ENCODE assay signal across 8 cellular contexts in the genomic region with DNA sequence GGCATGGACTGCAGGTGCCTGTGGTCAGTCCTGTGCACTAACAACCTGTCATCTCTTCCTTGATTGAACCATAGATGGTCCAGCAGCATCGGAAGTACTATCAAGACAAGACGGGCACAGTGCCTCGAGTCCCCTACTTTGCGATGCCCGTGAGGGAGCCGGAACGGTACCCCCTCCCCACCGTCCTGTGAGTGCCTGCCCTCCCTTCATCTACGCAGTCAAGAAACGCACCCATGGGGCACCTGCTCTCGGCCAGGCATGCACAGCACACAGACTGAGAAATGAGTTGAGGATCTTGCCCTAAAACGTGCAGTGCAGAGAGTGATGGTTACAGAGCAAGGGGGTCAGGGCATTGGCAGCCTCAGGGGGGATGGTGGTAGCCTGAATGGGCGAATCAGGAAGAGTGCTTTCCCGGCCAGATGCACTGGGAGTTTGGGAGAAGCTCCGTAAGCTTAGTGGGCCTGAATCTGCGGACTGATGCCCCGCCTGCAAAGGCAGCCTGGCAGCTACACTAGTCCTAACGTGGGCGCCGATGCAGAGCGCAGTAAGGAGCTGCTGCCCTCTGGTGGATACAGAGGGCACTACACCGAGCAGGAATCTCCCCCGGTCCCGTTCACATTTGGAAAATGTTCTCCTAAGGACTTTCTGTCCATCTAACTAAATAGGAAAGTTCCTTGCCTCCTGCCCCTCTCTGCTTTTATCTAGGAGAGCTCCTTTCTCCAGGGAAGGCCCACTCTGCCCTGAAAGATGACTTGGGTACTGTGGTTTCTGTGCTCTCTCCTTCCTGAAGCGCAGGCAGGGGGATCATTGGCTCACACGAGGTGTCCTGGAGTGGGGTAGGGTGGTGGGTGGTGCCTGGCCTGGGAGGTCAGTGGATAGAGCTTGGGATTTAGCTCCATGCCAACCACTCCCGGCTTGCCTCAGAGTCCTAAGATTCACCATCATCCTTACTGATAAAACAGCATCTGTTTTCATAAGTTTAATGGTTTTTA.
DNase-seq lines count a peak whose midpoint lies in the region; ATAC-seq, FAIRE-seq and TF ChIP-seq lines count a peak whose summit lies in the region.

No MANE protein-coding gene starts in this region.

- ATAC-seq in HG02840 (IDR thresholded peaks at IDR 0.05; ENCODE audit: low FRiP score, unreplicated experiment): no peak

- peaks cover 15% of the 10 kb centered on the region for H3K27me3 Mint-ChIP-seq in glutamatergic neuron (ENCODE audit: unreplicated experiment)

- peak; percentile 77 for DNase-seq in Daoy (ENCODE audit: low read depth)
- DNase-seq in SHP77 treated with DMSO at 0.1 percent for 48 hours (lab: John Stamatoyannopoulos, UW): peak; percentile 15
- peak; percentile 86 for DNase-seq in activated effector memory CD4-positive, alpha-beta T cell treated with anti-CD3 and anti-CD28 coated beads, Interleukin-2, amount 50 U/mL, for 16 hours
- peak; percentile 84 for DNase-seq in glutamatergic neuron
- DNase-seq in pons (ENCODE audit: low spot score): peak; percentile 14
- DNase-seq in urothelium cell line (ENCODE audit: low spot score): peak; percentile 90

- no peaks in the 10 kb centered on the region for H3K36me3 Mint-ChIP-seq in glutamatergic neuron (ENCODE audit: unreplicated experiment)

- H3K27ac Mint-ChIP-seq in glutamatergic neuron (ENCODE audit: unreplicated experiment): peak overlapping the region; percentile 43

- H3K4me3 Mint-ChIP-seq in glutamatergic neuron (ENCODE audit: unreplicated experiment): no peak overlapping the region

- TF ChIP-seq CTCF in LNCAP (IDR thresholded peaks at IDR 0.05) (peak; percentile 85), glutamatergic neuron (IDR thresholded peaks at IDR 0.05; ENCODE audit: partially characterized antibody, unreplicated experiment) (peak; percentile 99)

- H3K9me3 Mint-ChIP-seq in glutamatergic neuron (ENCODE audit: unreplicated experiment): peaks cover 6% of the 10 kb centered on the region

- peak; percentile 91 for FAIRE-seq in urothelium cell line (lab: Jason Lieb, UNC)

- peaks cover 3% of the 10 kb centered on the region for H3K4me1 Mint-ChIP-seq in glutamatergic neuron (ENCODE audit: low read depth, unreplicated experiment)

Comparison
In these comparisons a context has a peak if more than half of its experiments do, and no peak if none do; other contexts are left out.
1. DNase-seq: peak in every context shown above with its lines; median percentile 90 in urothelium cell line; 86 in activated effector memory CD4-positive, alpha-beta T cell treated with anti-CD3 and anti-CD28 coated beads, Interleukin-2, amount 50 U/mL, for 16 hours; 84 in glutamatergic neuron; 77 in Daoy; 15 in SHP77 treated with DMSO at 0.1 percent for 48 hours; 14 in pons.